Comparison of ENCODE assay signal across 23 cellular contexts in genomic region chr15:77425104-77425503, GRCh38. TPM values are rescaled to one million over a fixed set of nuclear protein-coding genes. Genes with fewer than 3 reads are reported as not detected.
DNase-seq lines count a peak whose midpoint lies in the region; ATAC-seq, FAIRE-seq and TF ChIP-seq lines count a peak whose summit lies in the region.
"Had no signal": no experiment of that assay in that cellular context is flagged by ENCODE, and none has a peak within 500 bp of the region (broad histone marks: within the 10 kb centered on the region; RNA-seq: fewer than 3 reads in every experiment).

No MANE protein-coding gene starts in this region.

- H3K9me3 Mint-ChIP-seq in activated naive CD8-positive, alpha-beta T cell treated with anti-CD3 and anti-CD28 coated beads, Interleukin-2, amount 10 ng/mL, durations not matched to agents 7 days and 5 days = no peaks in the 10 kb centered on the region
- H3K9me3 Mint-ChIP-seq in activated naive CD8-positive, alpha-beta T cell treated with anti-CD3 and anti-CD28 coated beads, Interleukin-2, amount 50 U/mL, for 24 hours = no peaks in the 10 kb centered on the region
- H3K9me3 Mint-ChIP-seq: GM23338, HFFc6 had no signal

- no peak overlapping the region for H4K91ac ChIP-seq in H1 (replicated peaks; ENCODE audit: insufficient read length, low read length)

- POLR2A ChIA-PET in activated naive CD8-positive, alpha-beta T cell treated with anti-CD3 and anti-CD28 coated beads, Interleukin-2, amount 10 ng/mL, durations not matched to agents 7 days and 5 days (lab: Charles Lee) = no interaction called here
- POLR2A ChIA-PET in H1 (lab: Charles Lee; ENCODE audit: partially characterized antibody) = interaction anchor here (1.1 kb wide), 1 partner anchor 14 kb away, joined by 3 read pairs; no protein-coding TSS in a partner anchor

- no peak overlapping the region for H4K8ac ChIP-seq in H1 (ENCODE audit: extremely low read depth, insufficient read depth, low read length)

- peaks cover 5% of the 10 kb centered on the region for H3K36me3 Mint-ChIP-seq in activated naive CD8-positive, alpha-beta T cell treated with anti-CD3 and anti-CD28 coated beads, Interleukin-2, amount 10 ng/mL, durations not matched to agents 7 days and 5 days
- no peaks in the 10 kb centered on the region for H3K36me3 Mint-ChIP-seq in activated naive CD8-positive, alpha-beta T cell treated with anti-CD3 and anti-CD28 coated beads, Interleukin-2, amount 50 U/mL, for 24 hours (ENCODE audit: low read depth)

- no peak overlapping the region for H3K18ac ChIP-seq in H1 (ENCODE audit: extremely low read depth, low read length)

- no peak for DNase-seq in activated naive CD8-positive, alpha-beta T cell treated with anti-CD3 and anti-CD28 coated beads, Interleukin-2, amount 10 ng/mL, durations not matched to agents 7 days and 5 days
- no peak for DNase-seq in activated naive CD8-positive, alpha-beta T cell treated with anti-CD3 and anti-CD28 coated beads, Interleukin-2, amount 50 U/mL, for 24 hours
- DNase-seq in H1 (ENCODE audit: low read depth in 1 of 2, low spot score in 2 of 2) (no peak), mucosa of gallbladder (ENCODE audit: low spot score) (peak; percentile 63), HPDE6-E6E7 (ENCODE audit: extremely low spot score) (no peak), NCI-H1417 (lab: John Stamatoyannopoulos, UW) (no peak), GM03348 (ENCODE audit: low spot score) (no peak), ureter (ENCODE audit: low spot score) (no peak)
- DNase-seq: 8988T, DMS53, HFFc6, Kasumi-1, MG63, NCI-H1694, NCI-H2029 treated with DMSO at 0.1 percent for 48 hours, NCI-H2227 treated with DMSO at 0.1 percent for 48 hours, NCI-H526 treated with DMSO at 0.1 percent for 48 hours, SHP77 had no signal

- no peak for TF ChIP-seq CTCF in H1 (IDR thresholded peaks at IDR 0.05; ENCODE audit: control extremely low read depth in 1 of 3, insufficient read depth in 1 of 3, low read depth in 1 of 3, low read length in 3 of 3)

- H2BK15ac ChIP-seq in H1 (ENCODE audit: low read length) = no peak overlapping the region

- H3K23me2 ChIP-seq in H1 (ENCODE audit: low read depth, low read length) = no peaks in the 10 kb centered on the region; the same call in 1 of the 2 replicates

- no peak for TF ChIP-seq EP300 in H1 (IDR thresholded peaks at IDR 0.05; ENCODE audit: borderline replicate concordance in 1 of 2, low read depth in 2 of 2, low read length in 2 of 2)

- CTCF ChIA-PET in H1 (lab: Charles Lee; ENCODE audit: partially characterized antibody) = interaction anchor here (0.6 to 2.1 kb wide), 4 partner anchors 13 to 306 kb away, joined by 3 to 9 read pairs (median 4); no protein-coding TSS in a partner anchor

- H2AFZ ChIP-seq in H1 (ENCODE audit: low read length) = no peak overlapping the region
- H2AFZ ChIP-seq: GM23338 had no signal

- H3K4me1 ChIP-seq in H1 (replicated peaks in 1 of 4; ENCODE audit: control insufficient read depth in 3 of 4, insufficient read depth in 4 of 4, low read length in 3 of 4) = peaks cover 0 to 2% (median 0%) of the 10 kb centered on the region in 4 experiments; a peak in 1 of 7 replicates

- H3K23ac ChIP-seq in H1 (ENCODE audit: insufficient read length) = peak overlapping the region; percentile 89

- TF ChIP-seq RAD21 in H1 (IDR thresholded peaks at IDR 0.05 in 1 of 2, conservative IDR thresholded peaks at IDR 0.05 in 1 of 2; ENCODE audit: low read depth in 2 of 2, low read length in 2 of 2) = no peak

- no peak overlapping the region for H2BK5ac ChIP-seq in H1 (ENCODE audit: low read depth, low read length)

- no peak overlapping the region for H2BK12ac ChIP-seq in H1 (ENCODE audit: low read depth, low read length)

- H3K79me2 ChIP-seq in H1 (ENCODE audit: control insufficient read depth in 1 of 2, insufficient read depth in 2 of 2, low read length in 2 of 2) = peaks cover 0 to 83% of the 10 kb centered on the region in 2 experiments; a peak in 3 of 4 replicates

- H3K4me3 ChIP-seq in H1 (ENCODE audit: extremely low read depth in 1 of 4, insufficient read depth in 2 of 4, low read depth in 3 of 4, low read length in 4 of 4) = no peak overlapping the region
- H3K4me3 ChIP-seq: GM23338, HAP-1, K562, MG63 had no signal

- peaks cover 3% of the 10 kb centered on the region; the same call in 1 of the 2 replicates for H3K79me1 ChIP-seq in H1 (ENCODE audit: low read depth, low read length)

- H4K20me1 ChIP-seq in H1 (replicated peaks in 1 of 2; ENCODE audit: control insufficient read depth in 1 of 2, insufficient read depth in 2 of 2, low read length in 2 of 2) = peaks cover 0 to 2% of the 10 kb centered on the region in 2 experiments

- no peak overlapping the region for H2AK5ac ChIP-seq in H1 (ENCODE audit: low read depth, low read length)

- no peak overlapping the region for H3K27ac ChIP-seq in H1 (ENCODE audit: low read depth, low read length)
- H3K27ac ChIP-seq: HL-60, RWPE1 had no signal

- no peak overlapping the region for H4K5ac ChIP-seq in H1 (ENCODE audit: insufficient read length, low read depth, low read length)

- FAIRE-seq in H1 (lab: Jason Lieb, UNC) = no peak
- FAIRE-seq: K562 had no signal

- H3K27me3 Mint-ChIP-seq in activated naive CD8-positive, alpha-beta T cell treated with anti-CD3 and anti-CD28 coated beads, Interleukin-2, amount 10 ng/mL, durations not matched to agents 7 days and 5 days = no peaks in the 10 kb centered on the region
- no peaks in the 10 kb centered on the region for H3K27me3 Mint-ChIP-seq in activated naive CD8-positive, alpha-beta T cell treated with anti-CD3 and anti-CD28 coated beads, Interleukin-2, amount 50 U/mL, for 24 hours

- no peak overlapping the region for H3K14ac ChIP-seq in H1 (ENCODE audit: insufficient read length)

- H3K27ac Mint-ChIP-seq in activated naive CD8-positive, alpha-beta T cell treated with anti-CD3 and anti-CD28 coated beads, Interleukin-2, amount 10 ng/mL, durations not matched to agents 7 days and 5 days = peak overlapping the region; percentile 4
- no peak overlapping the region for H3K27ac Mint-ChIP-seq in activated naive CD8-positive, alpha-beta T cell treated with anti-CD3 and anti-CD28 coated beads, Interleukin-2, amount 50 U/mL, for 24 hours
- H3K27ac Mint-ChIP-seq: GM23338, HFFc6 had no signal

- peaks cover 42% of the 10 kb centered on the region for H3K4me1 Mint-ChIP-seq in activated naive CD8-positive, alpha-beta T cell treated with anti-CD3 and anti-CD28 coated beads, Interleukin-2, amount 10 ng/mL, durations not matched to agents 7 days and 5 days
- H3K4me1 Mint-ChIP-seq in activated naive CD8-positive, alpha-beta T cell treated with anti-CD3 and anti-CD28 coated beads, Interleukin-2, amount 50 U/mL, for 24 hours = peaks cover 60% of the 10 kb centered on the region

- no peaks in the 10 kb centered on the region for H3K36me3 ChIP-seq in H1 (ENCODE audit: control insufficient read depth in 2 of 4, insufficient read depth in 4 of 4, low read length in 3 of 4)
- H3K36me3 ChIP-seq: HAP-1, MG63 had no signal

- ATAC-seq in activated naive CD8-positive, alpha-beta T cell treated with anti-CD3 and anti-CD28 coated beads, Interleukin-2, amount 10 ng/mL, durations not matched to agents 7 days and 5 days (ENCODE audit: low read depth) = no peak
- no peak for ATAC-seq in activated naive CD8-positive, alpha-beta T cell treated with anti-CD3 and anti-CD28 coated beads, Interleukin-2, amount 50 U/mL, for 24 hours
- ATAC-seq: GM23338, K562 had no signal

- H3K56ac ChIP-seq in H1 (replicated peaks; ENCODE audit: insufficient read length, low read depth, low read length) = no peak overlapping the region

- H3K27me3 ChIP-seq in H1 (replicated peaks in 1 of 4; ENCODE audit: control insufficient read depth in 3 of 4, extremely low read depth in 1 of 4, insufficient read depth in 3 of 4, low read length in 3 of 4) = peaks cover 0 to 1% (median 0%) of the 10 kb centered on the region in 4 experiments; a peak in 1 of 7 replicates
- H3K27me3 ChIP-seq: MG63 had no signal

- no peak overlapping the region for H2BK120ac ChIP-seq in H1 (replicated peaks; ENCODE audit: low read depth, low read length)

- H3K9me3 ChIP-seq in H1 (ENCODE audit: insufficient read depth in 2 of 2, low read depth in 1 of 2, low read length in 1 of 2) = no peaks in the 10 kb centered on the region
- H3K9me3 ChIP-seq: HAP-1 had no signal

- H3K9ac ChIP-seq in H1 (replicated peaks in 1 of 4; ENCODE audit: extremely low read depth in 1 of 4, low read depth in 3 of 4, low read length in 3 of 4) = no peak overlapping the region

- no peak overlapping the region for H2BK20ac ChIP-seq in H1 (ENCODE audit: low read length)

- 92% methylated on average over 3 of the region's 3 CpGs; no CpG with 5 or more reads in 1 of the 2 experiments for WGBS in H1 (ENCODE audit: extremely low coverage in 1 of 2, insufficient coverage in 1 of 2, insufficient read length in 1 of 2, insufficient replicate concordance in 2 of 2, low coverage in 1 of 2, low lambda C conversion rate in 2 of 2, missing lambda C conversion rate in 1 of 2), 2 experiments

- no peak overlapping the region for H3K4me3 Mint-ChIP-seq in activated naive CD8-positive, alpha-beta T cell treated with anti-CD3 and anti-CD28 coated beads, Interleukin-2, amount 10 ng/mL, durations not matched to agents 7 days and 5 days
- H3K4me3 Mint-ChIP-seq in activated naive CD8-positive, alpha-beta T cell treated with anti-CD3 and anti-CD28 coated beads, Interleukin-2, amount 50 U/mL, for 24 hours = no peak overlapping the region
- H3K4me3 Mint-ChIP-seq: GM23338, HFFc6 had no signal

- no peak for TF ChIP-seq POLR2A in H1 (IDR thresholded peaks at IDR 0.05; ENCODE audit: control extremely low read depth in 1 of 2, low read depth in 2 of 2, low read length in 2 of 2)

- H3K4me2 ChIP-seq in H1 (ENCODE audit: insufficient read depth in 1 of 2, low read depth in 2 of 2, low read length in 2 of 2) = no peak overlapping the region
- H3K4me2 ChIP-seq: GM23338 had no signal

- no peak overlapping the region for H3K4ac ChIP-seq in H1 (replicated peaks; ENCODE audit: insufficient read length, low read depth, low read length)

RNA-seq across cellular contexts. Expression of gene HMG20A, which starts 4.4 kb away (rescaled TPM):
- 10 to 100 TPM; 62.4 to 65.0 TPM for total RNA-seq in activated naive CD8-positive, alpha-beta T cell treated with anti-CD3 and anti-CD28 coated beads, Interleukin-2, amount 10 ng/mL, durations not matched to agents 7 days and 5 days
- total RNA-seq in H1 (2021; fragmentation: NEBNext Ultra II Directional; extraction: Animal tissue kit (Norgen Biotek cat#: 25700)) = 58.8 and 59.7 TPM in 2 replicates
- polyA plus RNA-seq in H1 (2011; rRNA removed) = 35.9 and 52.1 TPM in 2 replicates
- 50.7 TPM for polyA plus RNA-seq in H1 (2011; cell fraction: cytosol; rRNA removed)
- 41.3 TPM for polyA plus RNA-seq in H1 (2011; cell fraction: nucleus; rRNA removed)
- 30.5 to 40.0 TPM (median 32.3 TPM) in 4 replicates for polyA plus RNA-seq in H1 (2012, experiment 1 of 2)
- polyA plus RNA-seq in H1 (2012, experiment 2 of 2) = 4.0 TPM
- polyA plus RNA-seq in H1 (2013, experiment 1 of 2) = 37.2 TPM
- polyA plus RNA-seq in H1 (2013, experiment 2 of 2) = 39.9 TPM
- polyA minus RNA-seq in H1 (2011; rRNA and poly(A)+ RNA removed) = 64.3 and 68.9 TPM in 2 replicates
- 42.1 TPM for polyA minus RNA-seq in H1 (2011; cell fraction: cytosol; rRNA and poly(A)+ RNA removed)
- 47.4 TPM for polyA minus RNA-seq in H1 (2011; cell fraction: nucleus; rRNA and poly(A)+ RNA removed)
- 36.6 TPM for total RNA-seq in mucosa of gallbladder
- 58.4 TPM for total RNA-seq in ureter

RNA-seq across cellular contexts. Expression of gene PEAK1, which starts 5.2 kb away (rescaled TPM):
- 10 to 100 TPM; 34.0 to 38.1 TPM for total RNA-seq in activated naive CD8-positive, alpha-beta T cell treated with anti-CD3 and anti-CD28 coated beads, Interleukin-2, amount 10 ng/mL, durations not matched to agents 7 days and 5 days
- total RNA-seq in H1 (2021; fragmentation: NEBNext Ultra II Directional; extraction: Animal tissue kit (Norgen Biotek cat#: 25700)) = 41.1 and 44.8 TPM in 2 replicates
- 7.7 and 8.8 TPM in 2 replicates for polyA plus RNA-seq in H1 (2011; rRNA removed)
- 10.2 TPM for polyA plus RNA-seq in H1 (2011; cell fraction: cytosol; rRNA removed)
- 17.1 TPM for polyA plus RNA-seq in H1 (2011; cell fraction: nucleus; rRNA removed)
- polyA plus RNA-seq in H1 (2012, experiment 1 of 2) = 10.7 to 16.9 TPM (median 15.0 TPM) in 4 replicates
- 0.33 TPM for polyA plus RNA-seq in H1 (2012, experiment 2 of 2)
- 9.3 TPM for polyA plus RNA-seq in H1 (2013, experiment 1 of 2)
- 9.5 TPM for polyA plus RNA-seq in H1 (2013, experiment 2 of 2)
- 34.4 and 43.0 TPM in 2 replicates for polyA minus RNA-seq in H1 (2011; rRNA and poly(A)+ RNA removed)
- polyA minus RNA-seq in H1 (2011; cell fraction: cytosol; rRNA and poly(A)+ RNA removed) = 28.5 TPM
- 54.4 TPM for polyA minus RNA-seq in H1 (2011; cell fraction: nucleus; rRNA and poly(A)+ RNA removed)
- 62.1 TPM for total RNA-seq in mucosa of gallbladder
- 53.7 TPM for total RNA-seq in ureter
